9 cellular contexts compared by ENCODE assay signal in the genomic region with DNA sequence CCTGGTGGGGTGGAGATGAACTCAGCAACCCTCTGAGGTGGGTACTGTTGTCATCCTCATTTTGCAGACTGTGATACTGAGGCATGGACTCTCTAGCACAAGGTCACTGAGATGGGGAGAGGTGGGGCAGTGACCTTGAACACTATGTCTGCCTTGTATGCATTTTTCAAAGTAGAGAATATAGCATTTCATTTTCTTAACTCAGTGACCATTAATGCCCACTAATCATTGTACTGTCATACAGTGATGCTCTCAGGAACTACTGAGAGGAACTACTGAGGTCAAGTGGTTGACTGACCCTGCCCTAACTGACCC. TPM values are rescaled to one million over a fixed set of nuclear protein-coding genes. Genes with fewer than 3 reads are reported as not detected.
A peak's percentile ranks its signal among the peaks of the same experiment; 100 is the strongest.
DNase-seq lines count a peak whose midpoint lies in the region; ATAC-seq, FAIRE-seq and TF ChIP-seq lines count a peak whose summit lies in the region.
"Had no signal": no experiment of that assay in that cellular context is flagged by ENCODE, and none has a peak within 500 bp of the region (broad histone marks: within the 10 kb centered on the region; RNA-seq: fewer than 3 reads in every experiment).

No MANE protein-coding gene starts in this region.

- no peak for TF ChIP-seq POLR2A in erythroblast (IDR thresholded peaks at IDR 0.05; ENCODE audit: low read length)

- H4K20me1 ChIP-seq in BLaER1 = peaks cover 31% of the 10 kb centered on the region

- H3K36me3 Mint-ChIP-seq in naive thymus-derived CD8-positive, alpha-beta T cell = peaks cover 0 to 10% (median 0%) of the 10 kb centered on the region in 3 donors

- peak overlapping the region; percentile 92 for H3K4me2 ChIP-seq in BLaER1

- H3K27ac ChIP-seq in BLaER1 = no peak overlapping the region
- H3K27ac ChIP-seq: HL-60 had no signal

- no peaks in the 10 kb centered on the region for H3K27me3 Mint-ChIP-seq in naive thymus-derived CD8-positive, alpha-beta T cell

- H3K27ac Mint-ChIP-seq in naive thymus-derived CD8-positive, alpha-beta T cell = peak overlapping the region in 4 of 10 donors; percentile 25 to 93 (median 74)

- peak overlapping the region; percentile 4 to 99 (median 94) for H3K4me3 Mint-ChIP-seq in naive thymus-derived CD8-positive, alpha-beta T cell

- no peak for TF ChIP-seq CTCF in bronchial epithelial cell (IDR thresholded peaks at IDR 0.05; ENCODE audit: insufficient read depth, low read length, severe bottlenecking)

- no peak for ATAC-seq in naive thymus-derived CD8-positive, alpha-beta T cell

- H3K9ac ChIP-seq in BLaER1 = peak overlapping the region; percentile 89

- H3K4me1 Mint-ChIP-seq in naive thymus-derived CD8-positive, alpha-beta T cell = peaks cover 29 to 66% (median 62%) of the 10 kb centered on the region in 4 donors

- H3K36me3 ChIP-seq in BLaER1 = peaks cover 12% of the 10 kb centered on the region
- H3K36me3 ChIP-seq in MG63 = peaks cover 31% of the 10 kb centered on the region
- peaks cover 2% of the 10 kb centered on the region for H3K36me3 ChIP-seq in bronchial epithelial cell (ENCODE audit: control insufficient read depth, insufficient read depth, low read length)

- H3K4me3 ChIP-seq in BLaER1 (0 out of 2 replicates have a peak overlapping the region, but pooled peaks have one; percentile 83), MG63 (peak overlapping the region; percentile 94), bronchial epithelial cell (ENCODE audit: low read depth, low read length) (peak overlapping the region; percentile 70)

- H3K4me1 ChIP-seq in BLaER1 = peaks cover 51% of the 10 kb centered on the region

- no peak for FAIRE-seq in bronchial epithelial cell (lab: Jason Lieb, UNC)

- H3K9me3 Mint-ChIP-seq in naive thymus-derived CD8-positive, alpha-beta T cell = no peaks in the 10 kb centered on the region

- POLR2A ChIA-PET in naive thymus-derived CD8-positive, alpha-beta T cell (lab: Charles Lee) = interaction anchor here (2.8 kb wide), 1 partner anchor 17 kb away, joined by 20 read pairs; a partner anchor contains a TSS

- DNase-seq in MG63 (peak; percentile 4), bronchial epithelial cell (ENCODE audit: low read depth) (no peak), T-helper 1 cell (no peak), erythroblast (lab: John Stamatoyannopoulos, UW) (no peak), retina (no peak), NCI-H2107 treated with DMSO at 0.1 percent for 48 hours (lab: John Stamatoyannopoulos, UW; ENCODE audit: unreplicated experiment) (no peak)
- no peak for DNase-seq in naive thymus-derived CD8-positive, alpha-beta T cell

- H3K9me3 ChIP-seq in BLaER1 = no peaks in the 10 kb centered on the region
- H3K9me3 ChIP-seq in MG63 = no peaks in the 10 kb centered on the region

- H3K27me3 ChIP-seq in BLaER1 (no peaks in the 10 kb centered on the region), MG63 (no peaks in the 10 kb centered on the region), bronchial epithelial cell (ENCODE audit: control insufficient read depth, insufficient read depth, low read length) (no peaks in the 10 kb centered on the region)

RNA-seq across cellular contexts. Expression of a gene that starts 2.1 kb away (rescaled TPM):
- 22.3 and 57.5 TPM in 2 replicates for total RNA-seq in MG63 (2014; rRNA removed; shearing (Covaris generic); ENCODE audit: low replicate concordance)
- total RNA-seq in bronchial epithelial cell = 12.2 and 17.1 TPM in 2 replicates
- total RNA-seq in naive thymus-derived CD8-positive, alpha-beta T cell = 10 to 100 TPM; 41.5 to 44.4 TPM
- polyA plus RNA-seq in naive thymus-derived CD8-positive, alpha-beta T cell = 1 to 10 TPM; 1.8 to 2.5 (median 2.4) TPM

RNA-seq across cellular contexts. Expression of a gene that starts 2.2 kb away (rescaled TPM):
- 47.3 and 49.5 TPM in 2 replicates for total RNA-seq in MG63 (2014; rRNA removed; shearing (Covaris generic); ENCODE audit: low replicate concordance)
- total RNA-seq in bronchial epithelial cell = 35.3 and 40.5 TPM in 2 replicates
- 10 to 100 TPM; 21.9 to 26.2 TPM for total RNA-seq in naive thymus-derived CD8-positive, alpha-beta T cell
- 10 to 100 TPM; 45.3 to 48.8 (median 46.0) TPM for polyA plus RNA-seq in naive thymus-derived CD8-positive, alpha-beta T cell

RNA-seq across cellular contexts. Expression of a gene that starts 16.9 kb away (rescaled TPM):
- total RNA-seq in MG63 (2014; rRNA removed; shearing (Covaris generic); ENCODE audit: low replicate concordance) = 0.15 and 0.66 TPM in 2 replicates
- total RNA-seq in bronchial epithelial cell = 0.26 and 0.64 TPM in 2 replicates
- total RNA-seq in naive thymus-derived CD8-positive, alpha-beta T cell = 1 to 10 TPM; 1.7 to 2.0 TPM
- under 1 TPM in 1 of 3 donors, not detected in 2; 0.16 TPM for polyA plus RNA-seq in naive thymus-derived CD8-positive, alpha-beta T cell
